In the genomic region with DNA sequence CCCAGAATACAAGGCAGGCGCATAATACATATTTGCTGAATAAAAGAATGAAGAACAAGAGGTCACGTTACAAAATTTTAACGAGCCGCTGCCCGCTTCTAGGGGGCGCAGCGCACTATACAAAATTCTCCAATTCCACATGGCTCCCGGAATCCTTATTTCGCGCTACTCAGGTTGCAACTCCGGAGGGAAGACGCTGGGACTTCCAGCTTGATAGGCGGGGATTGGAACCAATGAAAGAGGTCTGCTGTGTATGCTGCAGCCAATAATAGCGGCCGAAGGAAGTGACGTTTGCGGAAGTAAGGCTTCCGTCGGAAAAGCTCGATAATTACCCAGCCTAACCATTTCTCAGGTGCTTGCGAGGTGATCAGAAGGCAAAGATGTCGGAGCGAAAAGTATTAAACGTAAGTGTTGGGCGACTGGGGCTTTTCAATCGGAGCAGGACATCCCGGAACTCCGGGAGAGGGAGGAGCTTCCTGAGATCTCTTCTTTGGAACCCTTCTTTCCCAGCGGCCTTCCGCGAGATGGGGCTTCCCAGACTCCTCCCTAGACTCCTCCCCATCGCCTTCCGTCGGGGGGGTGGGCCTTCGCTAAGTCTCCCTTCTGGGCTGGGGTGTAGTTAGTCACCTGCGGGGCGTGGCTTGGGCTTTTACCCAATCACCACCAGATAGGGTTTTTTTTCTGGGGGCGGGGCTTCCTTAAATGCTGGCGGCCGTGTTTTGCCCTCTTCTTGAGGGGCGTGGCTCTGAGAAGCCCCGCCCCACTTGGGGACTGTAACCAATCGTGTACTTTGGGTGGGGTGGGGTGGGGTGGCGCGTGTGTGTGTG, we compare ENCODE assay signal across 1 cellular context.
TF ChIP-seq lines count a peak whose summit lies in the region.

Gene YJU2, plus strand, starts transcription at position 314 of the 827 bp plus-strand sequence. Its CDS starts 67 bp downstream, at position 381.

TF ChIP-seq in K562, 482 proteins besides CTCF, POLR2A, EP300 and RAD21 (continued from another document):
- TF ChIP-seq ZMIZ1 (IDR thresholded peaks at IDR 0.05; ENCODE audit: low read depth in 2 of 2, low read length in 2 of 2) (no peak), PTRF (tag; IDR thresholded peaks at IDR 0.05) (no peak)
